Comparison of ENCODE assay signal across 13 cellular contexts in the genomic region with DNA sequence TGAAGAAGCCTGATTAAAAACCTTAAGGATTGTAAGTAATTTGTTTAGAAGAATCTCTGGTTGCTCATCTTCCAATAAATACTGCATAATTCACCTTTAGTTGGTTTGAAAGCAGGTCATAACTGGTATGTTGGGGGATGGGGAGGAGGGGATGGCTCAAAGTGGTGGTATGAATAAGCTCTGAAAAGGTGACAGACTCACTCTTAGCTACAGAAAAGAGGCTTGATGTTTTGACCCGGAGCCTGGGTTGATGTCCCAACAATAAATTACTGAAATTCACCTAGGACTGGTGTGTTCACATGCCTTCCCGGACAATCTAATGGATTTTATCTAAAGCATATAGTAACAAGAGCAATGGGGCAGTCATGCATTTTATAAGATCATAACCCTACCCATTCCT.
DNase-seq lines count a peak whose midpoint lies in the region; ATAC-seq and TF ChIP-seq lines count a peak whose summit lies in the region.
"Had no signal": no experiment of that assay in that cellular context is flagged by ENCODE, and none has a peak within 500 bp of the region (broad histone marks: within the 10 kb centered on the region; RNA-seq: fewer than 3 reads in every experiment).

No MANE protein-coding gene starts in this region.

- peaks cover 19% of the 10 kb centered on the region for H3K4me1 Mint-ChIP-seq in endodermal cell

- in situ Hi-C loops in gastrocnemius medialis (cut with MboI; ENCODE audit: low sequenced_read_pairs in 4 of 4) = no loop called here

- H3K79me2 ChIP-seq in smooth muscle cell (ENCODE audit: low read depth) = no peaks in the 10 kb centered on the region

- H3K9me3 ChIP-seq in heart right ventricle = peaks cover 0 to 10% (median 0%) of the 10 kb centered on the region in 11 donors
- H3K9me3 ChIP-seq in endodermal cell (ENCODE audit: control insufficient read depth, low read length) = peaks cover 11% of the 10 kb centered on the region
- no peaks in the 10 kb centered on the region for H3K9me3 ChIP-seq in gastrocnemius medialis
- no peaks in the 10 kb centered on the region for H3K9me3 ChIP-seq in smooth muscle cell (replicated peaks; ENCODE audit: low read depth)

- H3K27me3 ChIP-seq in heart right ventricle (no peaks in the 10 kb centered on the region), endodermal cell (ENCODE audit: control insufficient read depth, insufficient read depth, low read length, poor library complexity, severe bottlenecking) (no peaks in the 10 kb centered on the region), gastrocnemius medialis (no peaks in the 10 kb centered on the region), smooth muscle cell (ENCODE audit: low read depth) (peaks cover 26% of the 10 kb centered on the region)
- H3K27me3 ChIP-seq: BLaER1 treated with 17β-estradiol and CSF1 and Interleukin-3, amounts not matched to agents 10 nM and 100 nM had no signal

- H3K4me1 ChIP-seq in heart right ventricle (peaks cover 0 to 32% (median 4%) of the 10 kb centered on the region in 9 donors), endodermal cell (ENCODE audit: control insufficient read depth, insufficient read depth, low read length) (peaks cover 15% of the 10 kb centered on the region), gastrocnemius medialis (peaks cover 23 to 24% of the 10 kb centered on the region in 2 donors), smooth muscle cell (ENCODE audit: low read depth) (no peaks in the 10 kb centered on the region)
- H3K4me1 ChIP-seq: BLaER1 treated with 17β-estradiol and CSF1 and Interleukin-3, amounts not matched to agents 10 nM and 100 nM had no signal

- 73 to 85% methylated on average over 2 of the region's 2 CpGs for WGBS in heart right ventricle, 2 donors
- 63% methylated on average over 2 of the region's 2 CpGs; no CpG with 5 or more reads in 1 of the 2 experiments for WGBS in endodermal cell (ENCODE audit: insufficient coverage in 1 of 2, insufficient read length in 1 of 2), 2 experiments
- 81% methylated on average over 2 of the region's 2 CpGs for WGBS in smooth muscle cell (ENCODE audit: low lambda C conversion rate)

- H4K20me1 ChIP-seq in smooth muscle cell (ENCODE audit: low read depth) = no peaks in the 10 kb centered on the region
- H4K20me1 ChIP-seq: BLaER1 treated with 17β-estradiol and CSF1 and Interleukin-3, amounts not matched to agents 10 nM and 100 nM had no signal

- intact Hi-C loops in heart right ventricle (cut with DNase I) (loop anchor here in 5 of 10 donors (5.0 kb wide), 2 partner anchors 49 to 244 kb away; partner anchors contain the start of gene RNF150 (in 4 of the 5)), cardiac septum (cut with DNase I) (loop anchor here (5.0 to 10.0 kb wide), 2 partner anchors 47 to 244 kb away; partner anchors contain the start of gene RNF150), gastrocnemius medialis (cut with DNase I; ENCODE audit: low total_unique reads) (no loop called here)

- H3F3A ChIP-seq in smooth muscle cell (ENCODE audit: low read depth) = no peaks in the 10 kb centered on the region

- peaks cover 9% of the 10 kb centered on the region for H3K9me3 Mint-ChIP-seq in endodermal cell

- H3K4me3 ChIP-seq in heart right ventricle = no peak overlapping the region
- H3K4me3 ChIP-seq in endodermal cell (ENCODE audit: low read length) = peak overlapping the region; percentile 4
- no peak overlapping the region for H3K4me3 ChIP-seq in gastrocnemius medialis
- H3K4me3 ChIP-seq in smooth muscle cell = no peak overlapping the region
- H3K4me3 ChIP-seq: BLaER1 treated with 17β-estradiol and CSF1 and Interleukin-3, amounts not matched to agents 10 nM and 100 nM; GM23248 had no signal

- no peak overlapping the region for H3K4me3 Mint-ChIP-seq in endodermal cell
- H3K4me3 Mint-ChIP-seq: B cell; CD8-positive, alpha-beta T cell had no signal

- TF ChIP-seq POLR2A in gastrocnemius medialis (IDR thresholded peaks at IDR 0.05) = no peak

- H3K27me3 Mint-ChIP-seq in endodermal cell (ENCODE audit: insufficient read depth) = no peaks in the 10 kb centered on the region

- H3K9ac ChIP-seq in endodermal cell (ENCODE audit: extremely low read depth, low read length, poor library complexity, severe bottlenecking) (no peak overlapping the region), smooth muscle cell (ENCODE audit: low read depth) (no peak overlapping the region)
- H3K9ac ChIP-seq: BLaER1 treated with 17β-estradiol and CSF1 and Interleukin-3, amounts not matched to agents 10 nM and 100 nM; GM23248 had no signal

- no peaks in the 10 kb centered on the region for H3K36me3 ChIP-seq in heart right ventricle
- H3K36me3 ChIP-seq in endodermal cell (ENCODE audit: control insufficient read depth, insufficient read depth, low read length) = no peaks in the 10 kb centered on the region
- no peaks in the 10 kb centered on the region for H3K36me3 ChIP-seq in gastrocnemius medialis
- H3K36me3 ChIP-seq in smooth muscle cell (ENCODE audit: low read depth) = no peaks in the 10 kb centered on the region
- H3K36me3 ChIP-seq: BLaER1 treated with 17β-estradiol and CSF1 and Interleukin-3, amounts not matched to agents 10 nM and 100 nM had no signal

- no peak overlapping the region for H3K4me2 ChIP-seq in smooth muscle cell
- H3K4me2 ChIP-seq: BLaER1 treated with 17β-estradiol and CSF1 and Interleukin-3, amounts not matched to agents 10 nM and 100 nM had no signal

- TF ChIP-seq CTCF in heart right ventricle (IDR thresholded peaks at IDR 0.05) = no peak
- no peak for TF ChIP-seq CTCF in endodermal cell (conservative IDR thresholded peaks at IDR 0.05)
- no peak for TF ChIP-seq CTCF in gastrocnemius medialis (IDR thresholded peaks at IDR 0.05 in 4 of 5, conservative IDR thresholded peaks at IDR 0.05 in 1 of 5)
- TF ChIP-seq CTCF in smooth muscle cell (IDR thresholded peaks at IDR 0.05; ENCODE audit: borderline replicate concordance, insufficient read depth, poor library complexity, severe bottlenecking) = no peak

- H3K27ac ChIP-seq in heart right ventricle (peak overlapping the region in 8 of 10 donors; percentile 6 to 67 (median 50)), endodermal cell (ENCODE audit: low read depth, low read length) (no peak overlapping the region), gastrocnemius medialis (peak overlapping the region; percentile 11 to 75 (median 50)), smooth muscle cell (ENCODE audit: low read depth) (no peak overlapping the region)
- H3K27ac ChIP-seq: BLaER1 treated with 17β-estradiol and CSF1 and Interleukin-3, amounts not matched to agents 10 nM and 100 nM; GM23248; HL-60 had no signal

- H2AFZ ChIP-seq in smooth muscle cell (ENCODE audit: low read depth) = no peak overlapping the region
- H2AFZ ChIP-seq: GM23248 had no signal

- H3K36me3 Mint-ChIP-seq in endodermal cell (ENCODE audit: low read depth) = no peaks in the 10 kb centered on the region
- H3K36me3 Mint-ChIP-seq: CD8-positive, alpha-beta T cell had no signal

- H3K27ac Mint-ChIP-seq in endodermal cell = peak overlapping the region; percentile 64
- H3K27ac Mint-ChIP-seq: B cell; CD8-positive, alpha-beta T cell had no signal

- no peak for ATAC-seq in heart right ventricle
- no peak for ATAC-seq in gastrocnemius medialis
- ATAC-seq: CD8-positive, alpha-beta T cell had no signal

- DNase-seq in heart right ventricle (no peak), cardiac septum (ENCODE audit: low spot score) (no peak), endodermal cell (peak; percentile 55), gastrocnemius medialis (no peak), DMS53 (lab: John Stamatoyannopoulos, UW) (no peak), smooth muscle cell (lab: John Stamatoyannopoulos, UW; ENCODE audit: unreplicated experiment) (no peak)
- DNase-seq: Calu3; CD8-positive, alpha-beta T cell; GM23248; HCEC 1CT had no signal

Comparison
In these comparisons a context has a peak if more than half of its experiments do, and no peak if none do; other contexts are left out.
1. H3K27ac ChIP-seq: peak in heart right ventricle (8 of 10) and gastrocnemius medialis (4 of 4); none in endodermal cell (single experiment) and smooth muscle cell (single experiment).